ENCODE assay signal across 22 cellular contexts in the genomic region with DNA sequence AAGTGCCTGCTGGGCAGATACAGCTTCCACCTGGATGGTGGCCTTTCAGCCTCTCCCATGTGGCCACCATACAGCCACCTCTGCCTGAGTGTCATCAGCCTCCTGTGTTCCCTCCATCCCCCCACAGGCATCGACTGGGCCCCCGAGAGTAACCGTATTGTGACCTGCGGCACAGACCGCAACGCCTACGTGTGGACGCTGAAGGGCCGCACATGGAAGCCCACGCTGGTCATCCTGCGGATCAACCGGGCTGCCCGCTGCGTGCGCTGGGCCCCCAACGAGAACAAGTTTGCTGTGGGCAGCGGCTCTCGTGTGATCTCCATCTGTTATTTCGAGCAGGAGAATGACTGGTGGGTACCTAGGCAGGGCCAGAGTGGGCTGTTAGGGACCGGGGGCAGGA.
"Had no signal": no experiment of that assay in that cellular context is flagged by ENCODE, and none has a peak within 500 bp of the region (broad histone marks: within the 10 kb centered on the region; RNA-seq: fewer than 3 reads in every experiment).

No MANE protein-coding gene starts in this region.

- H3K27me3 ChIP-seq: breast epithelium, testis, uterus had no signal

- H3K9me3 Mint-ChIP-seq: activated CD4-positive, alpha-beta memory T cell treated with anti-CD3 and anti-CD28 coated beads, Interleukin-2, amount 10 ng/mL, durations not matched to agents 7 days and 5 days; activated CD4-positive, alpha-beta T cell treated with anti-CD3 and anti-CD28 coated beads, Interleukin-2, amount 10 ng/mL, durations not matched to agents 24 days and 14 days; activated naive CD8-positive, alpha-beta T cell treated with anti-CD3 and anti-CD28 coated beads, Interleukin-2, amount 10 ng/mL, durations not matched to agents 7 days and 5 days; activated T-helper 17 cell treated with anti-CD3 and anti-CD28 coated beads, Interleukin-2, amount 50 U/mL, for 72 hours; naive B cell; stimulated activated naive B cell treated with anti-CD40 and anti-IgM and Interleukin-4, amounts not matched to agents 10 μg/mL and 1 μg/mL and 100 μg/mL, for 72 hours; T-helper 2 cell treated with Interferon-gamma antibody and Interleukin-4, amounts not matched to agents 5 μg/mL and 100 μg/mL, for 36 hours had no signal

- H3K27ac Mint-ChIP-seq: activated CD4-positive, alpha-beta memory T cell treated with anti-CD3 and anti-CD28 coated beads, Interleukin-2, amount 10 ng/mL, durations not matched to agents 7 days and 5 days; activated CD4-positive, alpha-beta T cell treated with anti-CD3 and anti-CD28 coated beads, Interleukin-2, amount 10 ng/mL, durations not matched to agents 24 days and 14 days; activated T-helper 17 cell treated with anti-CD3 and anti-CD28 coated beads, Interleukin-2, amount 50 U/mL, for 72 hours; naive B cell had no signal

- ATAC-seq: activated CD4-positive, CD25-positive, alpha-beta regulatory T cell treated with anti-CD3 and anti-CD28 coated beads, Interleukin-2, amount 50 U/mL, for 24 hours; activated T-helper 17 cell treated with anti-CD3 and anti-CD28 coated beads, Interleukin-2, amount 50 U/mL, for 72 hours; lower lobe of right lung; stimulated activated naive B cell treated with anti-CD40 and anti-IgM and Interleukin-4, amounts not matched to agents 10 μg/mL and 1 μg/mL and 100 μg/mL, for 72 hours had no signal

- H3K4me3 Mint-ChIP-seq: activated CD4-positive, alpha-beta memory T cell treated with anti-CD3 and anti-CD28 coated beads, Interleukin-2, amount 10 ng/mL, durations not matched to agents 7 days and 5 days; activated CD4-positive, alpha-beta T cell treated with anti-CD3 and anti-CD28 coated beads, Interleukin-2, amount 10 ng/mL, durations not matched to agents 24 days and 14 days; activated naive CD8-positive, alpha-beta T cell treated with anti-CD3 and anti-CD28 coated beads, Interleukin-2, amount 10 ng/mL, durations not matched to agents 7 days and 5 days; activated T-helper 17 cell treated with anti-CD3 and anti-CD28 coated beads, Interleukin-2, amount 50 U/mL, for 72 hours; stimulated activated naive B cell treated with anti-CD40 and anti-IgM and Interleukin-4, amounts not matched to agents 10 μg/mL and 1 μg/mL and 100 μg/mL, for 72 hours; T-helper 2 cell treated with Interferon-gamma antibody and Interleukin-4, amounts not matched to agents 5 μg/mL and 100 μg/mL, for 36 hours had no signal

- H3K36me3 ChIP-seq: breast epithelium, uterus had no signal

- H3K36me3 Mint-ChIP-seq: naive B cell had no signal

- H3K4me1 ChIP-seq: breast epithelium had no signal

- DNase-seq: activated CD4-positive, alpha-beta memory T cell treated with anti-CD3 and anti-CD28 coated beads, Interleukin-2, amount 10 ng/mL, durations not matched to agents 7 days and 5 days; activated CD4-positive, alpha-beta T cell treated with anti-CD3 and anti-CD28 coated beads, Interleukin-2, amount 10 ng/mL, durations not matched to agents 24 days and 14 days; activated naive CD4-positive, alpha-beta T cell; activated naive CD8-positive, alpha-beta T cell treated with anti-CD3 and anti-CD28 coated beads, Interleukin-2, amount 10 ng/mL, durations not matched to agents 7 days and 5 days; amniotic stem cell; cortex of kidney; erythroblast; foreskin fibroblast; lower lobe of right lung; mesendoderm; naive B cell; stimulated activated CD4-positive, alpha-beta T cell treated with anti-CD3 and anti-CD28 coated beads, Interleukin-2, amount 100 ng/mL, for 48 hours; stimulated activated CD8-positive, alpha-beta memory T cell treated with anti-CD3 and anti-CD28 coated beads, Interleukin-4, amount 100 ng/mL, for 48 hours; stimulated activated naive B cell treated with anti-CD40 and anti-IgM and Interleukin-4, amounts not matched to agents 10 μg/mL and 1 μg/mL and 100 μg/mL, for 72 hours; testis; trophoblast cell; uterus had no signal

- H3K27me3 Mint-ChIP-seq: activated CD4-positive, alpha-beta memory T cell treated with anti-CD3 and anti-CD28 coated beads, Interleukin-2, amount 10 ng/mL, durations not matched to agents 7 days and 5 days; activated CD4-positive, alpha-beta T cell treated with anti-CD3 and anti-CD28 coated beads, Interleukin-2, amount 10 ng/mL, durations not matched to agents 24 days and 14 days; activated naive CD8-positive, alpha-beta T cell treated with anti-CD3 and anti-CD28 coated beads, Interleukin-2, amount 10 ng/mL, durations not matched to agents 7 days and 5 days; activated T-helper 17 cell treated with anti-CD3 and anti-CD28 coated beads, Interleukin-2, amount 50 U/mL, for 72 hours; naive B cell; stimulated activated naive B cell treated with anti-CD40 and anti-IgM and Interleukin-4, amounts not matched to agents 10 μg/mL and 1 μg/mL and 100 μg/mL, for 72 hours had no signal

- H3K27ac ChIP-seq: breast epithelium, lower lobe of right lung, testis, uterus, VCaP had no signal

- H3K9me3 ChIP-seq: breast epithelium, lower lobe of right lung, testis, uterus had no signal

- H3K4me3 ChIP-seq: breast epithelium, lower lobe of right lung, testis, uterus had no signal
